ENCODE assay signal across 30 cellular contexts in genomic region chr17:44207319-44207718, GRCh38. TPM values are rescaled to one million over a fixed set of nuclear protein-coding genes. Genes with fewer than 3 reads are reported as not detected.
"Had no signal": no experiment of that assay in that cellular context is flagged by ENCODE, and none has a peak within 500 bp of the region (broad histone marks: within the 10 kb centered on the region; RNA-seq: fewer than 3 reads in every experiment).

No MANE protein-coding gene starts in this region.

- H3K27me3 ChIP-seq: ascending aorta, cardiac muscle cell, colonic mucosa, esophagus squamous epithelium, neutrophil, ovary, sigmoid colon, stomach, thyroid gland, upper lobe of left lung, vagina had no signal

- H3K27ac ChIP-seq: ascending aorta, cardiac muscle cell, colonic mucosa, left ventricle myocardium inferior, neutrophil, ovary, sigmoid colon, thyroid gland, vagina had no signal

- H3K4me3 Mint-ChIP-seq: activated naive CD8-positive, alpha-beta T cell; brain; natural killer cell treated with Interleukin-12 subunit alpha and Interleukin-12 subunit beta and Interleukin-15 and Interleukin-18, amount 100 ng/mL, for 72 hours; stimulated activated memory B cell treated with anti-CD40 and anti-IgM and Interleukin-4, amounts not matched to agents 10 μg/mL and 1 μg/mL and 100 μg/mL, for 72 hours had no signal

- H3K27me3 Mint-ChIP-seq: activated naive CD8-positive, alpha-beta T cell; brain; natural killer cell treated with Interleukin-12 subunit alpha and Interleukin-12 subunit beta and Interleukin-15 and Interleukin-18, amount 100 ng/mL, for 72 hours; progenitor cell of endocrine pancreas; stimulated activated memory B cell treated with anti-CD40 and anti-IgM and Interleukin-4, amounts not matched to agents 10 μg/mL and 1 μg/mL and 100 μg/mL, for 72 hours had no signal

- H3K4me3 ChIP-seq: ascending aorta, cardiac muscle cell, colonic mucosa, esophagus squamous epithelium, left ventricle myocardium inferior, lung, ovary, sigmoid colon, stomach, thyroid gland, upper lobe of left lung, vagina had no signal

- DNase-seq: activated CD4-positive, alpha-beta T cell treated with anti-CD3 and anti-CD28 coated beads for 48 hours; activated CD8-positive, alpha-beta memory T cell treated with anti-CD3 and anti-CD28 coated beads for 24 hours; cerebellar nuclear complex; colonic mucosa; effector CD8-positive, alpha-beta T cell; esophagus squamous epithelium; left ventricle myocardium inferior; mesendoderm; ovary; sigmoid colon; small intestine; stimulated activated CD4-positive, alpha-beta T cell treated with anti-CD3 and anti-CD28 coated beads, Interleukin-4, amount 100 ng/mL, for 24 hours; stomach; thyroid gland; upper lobe of left lung had no signal

- H3K36me3 ChIP-seq: ovary had no signal

- H3K27ac Mint-ChIP-seq: activated T-helper 2 cell treated with anti-CD3 and anti-CD28 coated beads, Interferon-gamma antibody, Interleukin-2, Interleukin-4, amounts not matched to agents 10 μg/mL and 5 μg/mL and 100 μg/mL, durations not matched to agents 14 hours and 24 hours and 36 hours; natural killer cell treated with Interleukin-12 subunit alpha and Interleukin-12 subunit beta and Interleukin-15 and Interleukin-18, amount 100 ng/mL, for 72 hours; progenitor cell of endocrine pancreas had no signal

- ATAC-seq: natural killer cell treated with Interleukin-12 subunit alpha and Interleukin-12 subunit beta and Interleukin-15 and Interleukin-18, amount 100 ng/mL, for 72 hours; stimulated activated memory B cell treated with anti-CD40 and anti-IgM and Interleukin-4, amounts not matched to agents 10 μg/mL and 1 μg/mL and 100 μg/mL, for 72 hours had no signal

- H3K9me3 Mint-ChIP-seq: activated T-helper 2 cell treated with anti-CD3 and anti-CD28 coated beads, Interferon-gamma antibody, Interleukin-2, Interleukin-4, amounts not matched to agents 10 μg/mL and 5 μg/mL and 100 μg/mL, durations not matched to agents 14 hours and 24 hours and 36 hours; brain; natural killer cell treated with Interleukin-12 subunit alpha and Interleukin-12 subunit beta and Interleukin-15 and Interleukin-18, amount 100 ng/mL, for 72 hours; stimulated activated memory B cell treated with anti-CD40 and anti-IgM and Interleukin-4, amounts not matched to agents 10 μg/mL and 1 μg/mL and 100 μg/mL, for 72 hours had no signal

- H3K9me3 ChIP-seq: ascending aorta, colonic mucosa, esophagus squamous epithelium, left ventricle myocardium inferior, neutrophil, ovary, sigmoid colon, stomach, thyroid gland, upper lobe of left lung, vagina had no signal

RNA-seq across cellular contexts. Expression of gene ASB16, which starts 36.8 kb away (rescaled TPM):
- total RNA-seq: ascending aorta, dermis microvascular lymphatic vessel endothelial cell, frontal cortex, mononuclear cell, renal cortical epithelial cell, vagina had no signal
